ENCODE assay signal across 13 cellular contexts in the genomic region with DNA sequence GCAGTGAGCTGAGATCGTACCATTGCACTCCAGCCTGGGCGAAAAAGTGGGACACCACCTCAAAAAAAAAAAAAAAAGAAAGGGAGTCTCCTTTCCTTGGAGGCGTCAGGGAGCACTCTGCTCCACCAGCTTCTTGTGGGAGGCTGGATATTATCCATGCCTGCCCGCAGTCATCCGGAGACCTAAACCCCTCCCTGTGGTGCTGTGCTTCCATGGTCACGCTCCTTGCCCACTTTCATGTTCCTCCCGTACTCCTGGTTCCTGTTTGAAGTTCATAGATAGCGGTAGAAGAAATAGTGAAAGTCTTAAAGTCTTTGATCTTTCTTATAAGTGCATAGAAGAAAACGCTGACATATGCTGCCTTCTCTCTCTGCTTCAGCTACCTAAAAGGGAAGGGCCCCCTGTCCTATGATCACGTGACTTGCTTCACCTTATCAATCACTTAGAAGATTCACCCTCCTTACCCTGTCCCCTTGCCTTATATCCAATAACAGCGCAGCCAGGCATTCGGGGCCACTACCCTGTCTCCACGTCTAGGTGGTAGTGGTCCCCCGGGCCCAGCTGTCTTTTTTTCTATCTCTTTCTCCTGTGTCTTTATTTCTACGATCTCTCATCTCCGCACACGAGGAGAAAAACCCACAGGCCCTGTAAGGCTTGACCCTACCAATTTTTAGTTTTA. TPM values are rescaled to one million over a fixed set of nuclear protein-coding genes. Genes with fewer than 3 reads are reported as not detected.
DNase-seq lines count a peak whose midpoint lies in the region; ATAC-seq and TF ChIP-seq lines count a peak whose summit lies in the region.
"Not testable (repeated sequence)": the region's sequence is repeated elsewhere in the genome, so short reads cannot be mapped to it uniquely, and the experiment has no call there.
"Had no signal": no experiment of that assay in that cellular context is flagged by ENCODE, and none has a peak within 500 bp of the region (broad histone marks: within the 10 kb centered on the region; RNA-seq: fewer than 3 reads in every experiment).

No MANE protein-coding gene starts in this region.

- peaks cover 50% of the 10 kb centered on the region for H3K4me1 Mint-ChIP-seq in CD4-positive, alpha-beta T cell (ENCODE audit: low read depth)
- H3K4me1 Mint-ChIP-seq in T-helper 1 cell treated with Interleukin-12 subunit alpha and Interleukin-12 subunit beta and Interleukin-4 antibody, amounts not matched to agents 30 μg/mL and 1 μg/mL, for 36 hours (ENCODE audit: low read depth) = peaks cover 56% of the 10 kb centered on the region
- peaks cover 62% of the 10 kb centered on the region for H3K4me1 Mint-ChIP-seq in activated CD4-positive, alpha-beta T cell treated with anti-CD3 and anti-CD28 coated beads, Interleukin-2, amount 10 ng/mL, durations not matched to agents 7 days and 5 days

- CTCF ChIA-PET in CD4-positive, alpha-beta T cell (lab: Charles Lee); activated CD4-positive, alpha-beta T cell treated with anti-CD3 and anti-CD28 coated beads, Interleukin-2, amount 10 ng/mL, durations not matched to agents 7 days and 5 days (lab: Charles Lee): not testable (repeated sequence)

- not testable (repeated sequence) for DNase-seq in CD4-positive, alpha-beta T cell; activated CD4-positive, alpha-beta T cell treated with anti-CD3 and anti-CD28 coated beads, Interleukin-2, amount 10 ng/mL, durations not matched to agents 7 days and 5 days
- DNase-seq in amniotic epithelial cell (ENCODE audit: low read depth) (peak; percentile 30), right atrium auricular region (ENCODE audit: low spot score) (peak; percentile 53), mesenteric fat pad (ENCODE audit: low spot score) (peak; percentile 65), renal cortical epithelial cell (ENCODE audit: low read depth) (peak; percentile 62), thyroid gland (peak; percentile 63 to 64)

- not testable (repeated sequence) for ATAC-seq in CD4-positive, alpha-beta T cell (ENCODE audit: poor library complexity)

- H3K36me3 ChIP-seq in right atrium auricular region = peaks cover 12% of the 10 kb centered on the region
- not testable (repeated sequence) for H3K36me3 ChIP-seq in thyroid gland

- not testable (repeated sequence) for H3K27ac ChIP-seq in CD4-positive, alpha-beta T cell (ENCODE audit: low read depth, low read length); right atrium auricular region; thyroid gland

- intact Hi-C loops in CD4-positive, alpha-beta T cell (cut with DNase I, micrococcal nuclease) = loop anchor here (5.0 to 10.0 kb wide), 2 partner anchors 716 to 1383 kb away; a partner anchor contains a TSS
- intact Hi-C loops in thyroid gland (cut with DNase I) = not testable (repeated sequence)

- H3K9me3 Mint-ChIP-seq in CD4-positive, alpha-beta T cell; T-helper 1 cell treated with Interleukin-12 subunit alpha and Interleukin-12 subunit beta and Interleukin-4 antibody, amounts not matched to agents 30 μg/mL and 1 μg/mL, for 36 hours; activated CD4-positive, alpha-beta T cell treated with anti-CD3 and anti-CD28 coated beads, Interleukin-2, amount 10 ng/mL, durations not matched to agents 7 days and 5 days: not testable (repeated sequence)

- H3K4me1 ChIP-seq in right atrium auricular region (peaks cover 0 to 20% of the 10 kb centered on the region in 2 donors), thyroid gland (peaks cover 16 to 27% of the 10 kb centered on the region in 2 donors)

- TF ChIP-seq POLR2A in thyroid gland (IDR thresholded peaks at IDR 0.05) = not testable (repeated sequence)

- not testable (repeated sequence) for H3K27me3 Mint-ChIP-seq in CD4-positive, alpha-beta T cell; T-helper 1 cell treated with Interleukin-12 subunit alpha and Interleukin-12 subunit beta and Interleukin-4 antibody, amounts not matched to agents 30 μg/mL and 1 μg/mL, for 36 hours (ENCODE audit: low read depth); activated CD4-positive, alpha-beta T cell treated with anti-CD3 and anti-CD28 coated beads, Interleukin-2, amount 10 ng/mL, durations not matched to agents 7 days and 5 days

- H3K27me3 ChIP-seq in CD4-positive, alpha-beta T cell (ENCODE audit: control insufficient read depth, insufficient read depth, low read length); right atrium auricular region; thyroid gland: not testable (repeated sequence)

- 77% methylated on average over 17 of the region's 17 CpGs for WGBS in thyroid gland, 2 donors

- H3K9me3 ChIP-seq in CD4-positive, alpha-beta T cell (ENCODE audit: control insufficient read depth, low read length); right atrium auricular region; thyroid gland: not testable (repeated sequence)

- not testable (repeated sequence) for H3K4me3 ChIP-seq in right atrium auricular region; thyroid gland (replicated peaks in 1 of 3)

- peak overlapping the region; percentile 70 for H3K4me3 Mint-ChIP-seq in CD4-positive, alpha-beta T cell
- H3K4me3 Mint-ChIP-seq in T-helper 1 cell treated with Interleukin-12 subunit alpha and Interleukin-12 subunit beta and Interleukin-4 antibody, amounts not matched to agents 30 μg/mL and 1 μg/mL, for 36 hours; activated CD4-positive, alpha-beta T cell treated with anti-CD3 and anti-CD28 coated beads, Interleukin-2, amount 10 ng/mL, durations not matched to agents 7 days and 5 days: not testable (repeated sequence)

- TF ChIP-seq CTCF in CD4-positive, alpha-beta T cell (IDR thresholded peaks at IDR 0.05); right atrium auricular region (IDR thresholded peaks at IDR 0.05); thyroid gland (IDR thresholded peaks at IDR 0.05): not testable (repeated sequence)

- H3K36me3 Mint-ChIP-seq in CD4-positive, alpha-beta T cell (ENCODE audit: low read depth) = peaks cover 31% of the 10 kb centered on the region
- H3K36me3 Mint-ChIP-seq in T-helper 1 cell treated with Interleukin-12 subunit alpha and Interleukin-12 subunit beta and Interleukin-4 antibody, amounts not matched to agents 30 μg/mL and 1 μg/mL, for 36 hours (ENCODE audit: low read depth) = peaks cover 35% of the 10 kb centered on the region
- H3K36me3 Mint-ChIP-seq in activated CD4-positive, alpha-beta T cell treated with anti-CD3 and anti-CD28 coated beads, Interleukin-2, amount 10 ng/mL, durations not matched to agents 7 days and 5 days (ENCODE audit: low read depth) = peaks cover 24% of the 10 kb centered on the region

- not testable (repeated sequence) for H3K27ac Mint-ChIP-seq in CD4-positive, alpha-beta T cell
- peak overlapping the region; percentile 44 for H3K27ac Mint-ChIP-seq in T-helper 1 cell treated with Interleukin-12 subunit alpha and Interleukin-12 subunit beta and Interleukin-4 antibody, amounts not matched to agents 30 μg/mL and 1 μg/mL, for 36 hours
- peak overlapping the region; percentile 71 for H3K27ac Mint-ChIP-seq in activated CD4-positive, alpha-beta T cell treated with anti-CD3 and anti-CD28 coated beads, Interleukin-2, amount 10 ng/mL, durations not matched to agents 7 days and 5 days

- POLR2A ChIA-PET in CD4-positive, alpha-beta T cell (lab: Charles Lee) = interaction anchor here (0.6 kb wide), 1 partner anchor 50 kb away, joined by 3 read pairs; no protein-coding TSS in a partner anchor
- POLR2A ChIA-PET in activated CD4-positive, alpha-beta T cell treated with anti-CD3 and anti-CD28 coated beads, Interleukin-2, amount 10 ng/mL, durations not matched to agents 7 days and 5 days (lab: Charles Lee) = interaction anchor here (0.6 to 0.7 kb wide), 2 partner anchors 104 to 273 kb away, joined by 3 to 6 read pairs; no protein-coding TSS in a partner anchor

RNA-seq across cellular contexts. Expression of a gene that starts 2.7 kb away (rescaled TPM):
- 10 to 100 TPM; 15.7 to 18.0 TPM for total RNA-seq in CD4-positive, alpha-beta T cell
- 10 to 100 TPM; 11.3 to 13.4 TPM for total RNA-seq in activated CD4-positive, alpha-beta T cell treated with anti-CD3 and anti-CD28 coated beads, Interleukin-2, amount 10 ng/mL, durations not matched to agents 7 days and 5 days
- total RNA-seq in right atrium auricular region = 10 to 100 TPM in 1 of 2 donors, 1 to 10 TPM in 1; 6.8 to 11.9 TPM
- total RNA-seq in mesenteric fat pad = 8.6 TPM
- 8.7 and 11.5 TPM in 2 replicates for total RNA-seq in renal cortical epithelial cell
- 10 to 100 TPM; 16.9 to 29.8 (median 20.6) TPM for total RNA-seq in thyroid gland

RNA-seq across cellular contexts. Expression of a gene that starts 5.3 kb away (rescaled TPM):
- 10 to 100 TPM in 1 of 2 experiments, 1 to 10 TPM in 1; 8.2 to 10.4 TPM for total RNA-seq in CD4-positive, alpha-beta T cell
- 10 to 100 TPM; 18.8 to 19.6 TPM for total RNA-seq in activated CD4-positive, alpha-beta T cell treated with anti-CD3 and anti-CD28 coated beads, Interleukin-2, amount 10 ng/mL, durations not matched to agents 7 days and 5 days
- total RNA-seq in right atrium auricular region (10 to 100 TPM; 11.2 to 14.5 TPM), mesenteric fat pad (19.8 TPM), renal cortical epithelial cell (9.2 and 25.7 TPM in 2 replicates), thyroid gland (10 to 100 TPM; 24.3 to 46.8 (median 29.7) TPM)

RNA-seq across cellular contexts. Expression of a gene that starts 45.4 kb away (rescaled TPM):
- not detected for total RNA-seq in CD4-positive, alpha-beta T cell
- total RNA-seq in activated CD4-positive, alpha-beta T cell treated with anti-CD3 and anti-CD28 coated beads, Interleukin-2, amount 10 ng/mL, durations not matched to agents 7 days and 5 days = not detected
- total RNA-seq in right atrium auricular region = not detected
- total RNA-seq in mesenteric fat pad = not detected
- not detected in 2 replicates for total RNA-seq in renal cortical epithelial cell
- not detected for total RNA-seq in thyroid gland
- total RNA-seq: Calu3, NCI-H460, PC-9, Right ventricle myocardium inferior, RPMI7951 had no signal
